In genomic region chr10:110993024-110993693, GRCh38 we compare ENCODE assay signal across 9 cellular contexts.
DNase-seq lines count a peak whose midpoint lies in the region; ATAC-seq and TF ChIP-seq lines count a peak whose summit lies in the region.
"Had no signal": no experiment of that assay in that cellular context is flagged by ENCODE, and none has a peak within 500 bp of the region (broad histone marks: within the 10 kb centered on the region; RNA-seq: fewer than 3 reads in every experiment).

No MANE protein-coding gene starts in this region.

- peaks cover 6% of the 10 kb centered on the region for H3K36me3 ChIP-seq in CD4-positive, CD25-positive, alpha-beta regulatory T cell (ENCODE audit: control insufficient read depth, insufficient read depth, low read length)

- H3K27ac Mint-ChIP-seq in CD4-positive, CD25-positive, alpha-beta regulatory T cell: peak overlapping the region in 2 of 3 donors; percentile 62 to 72
- H3K27ac Mint-ChIP-seq in T-cell: peak overlapping the region; percentile 61 to 64
- H3K27ac Mint-ChIP-seq in CD14-positive monocyte: no peak overlapping the region

- H3K27me3 Mint-ChIP-seq in CD4-positive, CD25-positive, alpha-beta regulatory T cell: no peaks in the 10 kb centered on the region
- no peaks in the 10 kb centered on the region for H3K27me3 Mint-ChIP-seq in T-cell
- H3K27me3 Mint-ChIP-seq in CD14-positive monocyte (ENCODE audit: low read depth in 3 of 3): no peaks in the 10 kb centered on the region

- intact Hi-C loops in Right ventricle myocardium inferior (cut with DNase I) (no loop called here), CD14-positive monocyte (cut with micrococcal nuclease) (no loop called here)

- H3K4me3 ChIP-seq in CD4-positive, CD25-positive, alpha-beta regulatory T cell (ENCODE audit: low read depth, low read length): peak overlapping the region; percentile 64

- peak; percentile 93 to 94 for ATAC-seq in CD4-positive, CD25-positive, alpha-beta regulatory T cell (ENCODE audit: low read depth in 2 of 2)
- ATAC-seq in T-cell (replicated peaks in 1 of 4) (peak; percentile 96 to 99 (median 99)), Right ventricle myocardium inferior (no peak)

- CTCF ChIA-PET in T-cell (lab: Charles Lee): interaction anchor here in 1 of 2 donors (1.3 kb wide), 1 partner anchor 74 kb away, joined by 6 read pairs; the partner anchor contains the start of genes BBIP1 and SHOC2

- peak overlapping the region; percentile 13 to 43 (median 26) for H3K4me3 Mint-ChIP-seq in CD4-positive, CD25-positive, alpha-beta regulatory T cell
- H3K4me3 Mint-ChIP-seq in T-cell (peak overlapping the region; percentile 42 to 62 (median 55)), CD14-positive monocyte (no peak overlapping the region)

- H3K36me3 Mint-ChIP-seq in CD4-positive, CD25-positive, alpha-beta regulatory T cell: peaks cover 27% of the 10 kb centered on the region
- H3K36me3 Mint-ChIP-seq in T-cell (peaks cover 37% of the 10 kb centered on the region), CD14-positive monocyte (peaks cover 31 to 54% of the 10 kb centered on the region in 2 donors)

- H3K4me1 ChIP-seq in CD4-positive, CD25-positive, alpha-beta regulatory T cell (ENCODE audit: control insufficient read depth, insufficient read depth, low read length, poor library complexity, severe bottlenecking): peaks cover 29% of the 10 kb centered on the region

- H3K9me3 Mint-ChIP-seq in CD4-positive, CD25-positive, alpha-beta regulatory T cell: no peaks in the 10 kb centered on the region
- H3K9me3 Mint-ChIP-seq in T-cell (no peaks in the 10 kb centered on the region), CD14-positive monocyte (no peaks in the 10 kb centered on the region)

- peak in 2 of 3 donors; percentile 52 to 60 for DNase-seq in CD4-positive, CD25-positive, alpha-beta regulatory T cell
- DNase-seq in GM20000 (ENCODE audit: low spot score): peak; percentile 10
- peak in 12 of 34 experiments; percentile 0 to 19 (median 4) for DNase-seq in T-cell
- peak; percentile 56 for DNase-seq in foreskin melanocyte
- DNase-seq in Right ventricle myocardium inferior (ENCODE audit: missing footprints): no peak
- no peak for DNase-seq in islet precursor cell
- no peak for DNase-seq in NCI-H69 (lab: John Stamatoyannopoulos, UW)
- DNase-seq in CD14-positive monocyte (ENCODE audit: low spot score): no peak
- DNase-seq: NCI-H2081 had no signal

- H3K27me3 ChIP-seq in CD4-positive, CD25-positive, alpha-beta regulatory T cell (ENCODE audit: control insufficient read depth, insufficient read depth, low read length): no peaks in the 10 kb centered on the region

- peak overlapping the region; percentile 41 for H3K27ac ChIP-seq in CD4-positive, CD25-positive, alpha-beta regulatory T cell (ENCODE audit: insufficient read depth, low read length, poor library complexity, severe bottlenecking)

- TF ChIP-seq CTCF in GM20000 (IDR thresholded peaks at IDR 0.05; ENCODE audit: extremely low read depth, missing control alignments): no peak
- TF ChIP-seq CTCF in CD14-positive monocyte (IDR thresholded peaks at IDR 0.05): no peak

- POLR2A ChIA-PET in T-cell (lab: Charles Lee): interaction anchor here in 1 of 2 donors (0.6 kb wide), 1 partner anchor 81 kb away, joined by 4 read pairs; no protein-coding TSS in a partner anchor

- peaks cover 40 to 56% (median 47%) of the 10 kb centered on the region in 4 donors for H3K4me1 Mint-ChIP-seq in CD4-positive, CD25-positive, alpha-beta regulatory T cell
- H3K4me1 Mint-ChIP-seq in T-cell: peaks cover 50 to 55% (median 53%) of the 10 kb centered on the region in 3 donors
- H3K4me1 Mint-ChIP-seq in CD14-positive monocyte: peaks cover 17% of the 10 kb centered on the region

- H3K9me3 ChIP-seq in CD4-positive, CD25-positive, alpha-beta regulatory T cell (ENCODE audit: control insufficient read depth in 2 of 2, low read length in 2 of 2): no peaks in the 10 kb centered on the region

Comparison
In these comparisons a context has a peak if more than half of its experiments do, and no peak if none do; other contexts are left out.
1. DNase-seq: peak in CD4-positive, CD25-positive, alpha-beta regulatory T cell (2 of 3), GM20000 (single experiment) and foreskin melanocyte (single experiment); none in Right ventricle myocardium inferior (single experiment), islet precursor cell (single experiment), NCI-H69 (single experiment) and CD14-positive monocyte (single experiment).
2. H3K27ac Mint-ChIP-seq: peak in CD4-positive, CD25-positive, alpha-beta regulatory T cell (2 of 3) and T-cell (2 of 2); none in CD14-positive monocyte (0 of 7).
3. H3K4me3 Mint-ChIP-seq: peak in CD4-positive, CD25-positive, alpha-beta regulatory T cell (4 of 4) and T-cell (3 of 3); none in CD14-positive monocyte (0 of 2).